In genomic region chr4:7306986-7307385, GRCh38 we compare ENCODE assay signal across 22 cellular contexts.
"Had no signal": no experiment of that assay in that cellular context is flagged by ENCODE, and none has a peak within 500 bp of the region (broad histone marks: within the 10 kb centered on the region; RNA-seq: fewer than 3 reads in every experiment).

No MANE protein-coding gene starts in this region.

- H3K27me3 ChIP-seq: esophagus muscularis mucosa, right atrium auricular region, tibial nerve, upper lobe of left lung had no signal

- H3K36me3 ChIP-seq: esophagus muscularis mucosa, heart right ventricle, prostate gland, right atrium auricular region, thoracic aorta, tibial nerve, upper lobe of left lung had no signal

- H3K4me1 Mint-ChIP-seq: memory B cell; stimulated activated naive CD8-positive, alpha-beta T cell treated with anti-CD3 and anti-CD28 coated beads, Interleukin-15, amount 100 ng/mL, for 72 hours had no signal

- H3K4me2 ChIP-seq: smooth muscle cell had no signal

- ATAC-seq: left colon, natural killer cell had no signal

- H3K36me3 Mint-ChIP-seq: memory B cell, natural killer cell had no signal

- H3K4me3 ChIP-seq: esophagus muscularis mucosa, heart right ventricle, lung, prostate gland, right atrium auricular region, smooth muscle cell, thoracic aorta, tibial nerve, upper lobe of left lung had no signal

- H3K27ac Mint-ChIP-seq: memory B cell; natural killer cell; stimulated activated naive CD8-positive, alpha-beta T cell treated with anti-CD3 and anti-CD28 coated beads, Interleukin-15, amount 100 ng/mL, for 72 hours had no signal

- H3K4me1 ChIP-seq: prostate gland, upper lobe of left lung had no signal

- H3K9me3 ChIP-seq: esophagus muscularis mucosa, heart right ventricle, prostate gland, right atrium auricular region, thoracic aorta, tibial nerve, upper lobe of left lung had no signal

- H3K27ac ChIP-seq: esophagus muscularis mucosa, heart right ventricle, prostate gland, right atrium auricular region, thoracic aorta, upper lobe of left lung had no signal

- H3K4me3 Mint-ChIP-seq: memory B cell; natural killer cell; stimulated activated naive CD8-positive, alpha-beta T cell treated with anti-CD3 and anti-CD28 coated beads, Interleukin-15, amount 100 ng/mL, for 72 hours had no signal

- H3K9me3 Mint-ChIP-seq: natural killer cell; stimulated activated naive CD8-positive, alpha-beta T cell treated with anti-CD3 and anti-CD28 coated beads, Interleukin-15, amount 100 ng/mL, for 72 hours had no signal

- DNase-seq: effector memory CD4-positive, alpha-beta T cell; foreskin melanocyte; glutamatergic neuron; hippocampal formation; left colon; natural killer cell; stimulated activated CD4-positive, alpha-beta T cell treated with anti-CD3 and anti-CD28 coated beads, Interleukin-12 subunit alpha, Interleukin-12 subunit beta, amount 100 ng/mL, for 4 hours; stimulated activated CD4-positive, alpha-beta T cell treated with anti-CD3 and anti-CD28 coated beads, Interleukin-1b, Interleukin-23, amount 100 ng/mL, for 48 hours; stimulated activated CD4-positive, alpha-beta T cell treated with anti-CD3 and anti-CD28 coated beads, Interleukin-4, amount 100 ng/mL, for 1 hour; stimulated activated CD8-positive, alpha-beta memory T cell treated with anti-CD3 and anti-CD28 coated beads, Interleukin-4, amount 100 ng/mL, for 48 hours; stimulated activated naive CD4-positive, alpha-beta T cell; stimulated activated naive CD8-positive, alpha-beta T cell treated with anti-CD3 and anti-CD28 coated beads, Interleukin-15, amount 100 ng/mL, for 72 hours; upper lobe of left lung had no signal
